In genomic region chr12:48997719-48998496, GRCh38 we compare ENCODE assay signal across 7 cellular contexts. TPM values are rescaled to one million over a fixed set of nuclear protein-coding genes. Genes with fewer than 3 reads are reported as not detected.
A peak's percentile ranks its signal among the peaks of the same experiment; 100 is the strongest.
DNase-seq lines count a peak whose midpoint lies in the region; ATAC-seq and TF ChIP-seq lines count a peak whose summit lies in the region.

No MANE protein-coding gene starts in this region.

- DNase-seq in GM10248 (ENCODE audit: extremely low spot score) = peak; percentile 92
- DNase-seq in T-helper 2 cell treated with Interferon-gamma antibody and Interleukin-4, amounts not matched to agents 5 μg/mL and 100 μg/mL, for 36 hours (ENCODE audit: low spot score) = peak; percentile 32
- no peak for DNase-seq in esophagus muscularis mucosa (ENCODE audit: extremely low spot score)
- no peak for DNase-seq in NOMO-1 treated with DMSO at 0.1 percent for 48 hours (lab: John Stamatoyannopoulos, UW; ENCODE audit: unreplicated experiment)
- no peak for DNase-seq in DMS153 treated with DMSO at 0.1 percent for 48 hours (lab: John Stamatoyannopoulos, UW; ENCODE audit: unreplicated experiment)

- H3K36me3 ChIP-seq in esophagus muscularis mucosa (peaks cover 10 to 28% (median 20%) of the 10 kb centered on the region in 4 donors), parathyroid adenoma (ENCODE audit: control insufficient read depth, insufficient read depth, low read length) (no peaks in the 10 kb centered on the region)

- peak overlapping the region; percentile 80 for H3K4me2 ChIP-seq in parathyroid adenoma (ENCODE audit: low read length)

- H3K4me1 Mint-ChIP-seq in T-helper 2 cell treated with Interferon-gamma antibody and Interleukin-4, amounts not matched to agents 5 μg/mL and 100 μg/mL, for 36 hours (ENCODE audit: low read depth) = peaks cover 25% of the 10 kb centered on the region

- H3K27me3 Mint-ChIP-seq in T-helper 2 cell treated with Interferon-gamma antibody and Interleukin-4, amounts not matched to agents 5 μg/mL and 100 μg/mL, for 36 hours (ENCODE audit: low read depth) = peaks cover 58% of the 10 kb centered on the region

- ATAC-seq in GM21576 (IDR thresholded peaks at IDR 0.05; ENCODE audit: unreplicated experiment) = peak; percentile 31

- WGBS in esophagus muscularis mucosa = 9% methylated on average over 9 of the region's 57 CpGs

- H3K4me3 ChIP-seq in esophagus muscularis mucosa = peak overlapping the region; percentile 46 to 63 (median 50)
- H3K4me3 ChIP-seq in parathyroid adenoma (ENCODE audit: low read depth, low read length) = peak overlapping the region; percentile 46

- H3K27me3 ChIP-seq in esophagus muscularis mucosa (peaks cover 6 to 97% (median 56%) of the 10 kb centered on the region in 4 donors), parathyroid adenoma (ENCODE audit: control insufficient read depth, insufficient read depth, low read length) (no peaks in the 10 kb centered on the region)

- no peaks in the 10 kb centered on the region for H3K9me3 Mint-ChIP-seq in T-helper 2 cell treated with Interferon-gamma antibody and Interleukin-4, amounts not matched to agents 5 μg/mL and 100 μg/mL, for 36 hours

- peak overlapping the region; percentile 63 for H2AFZ ChIP-seq in parathyroid adenoma

- H3K9me3 ChIP-seq in esophagus muscularis mucosa = no peaks in the 10 kb centered on the region
- H3K9me3 ChIP-seq in parathyroid adenoma (ENCODE audit: control insufficient read depth, low read length) = no peaks in the 10 kb centered on the region

- H3K27ac ChIP-seq in esophagus muscularis mucosa (replicated peaks in 1 of 4) (no peak overlapping the region), parathyroid adenoma (no peak overlapping the region)

- H3K4me1 ChIP-seq in esophagus muscularis mucosa (peaks cover 38 to 57% (median 53%) of the 10 kb centered on the region in 4 donors), parathyroid adenoma (peaks cover 8% of the 10 kb centered on the region)

- CTCF ChIA-PET in GM10248 (lab: Yijun Ruan, JAX) = interaction anchor here (0.7 to 17.5 kb wide), 26 partner anchors 14 to 245 kb away, joined by 3 to 417 read pairs (median 7); partner anchors contain the start of genes ARF3, DDX23, FKBP11 and PRKAG1

- no peak for TF ChIP-seq CTCF in GM10248 (IDR thresholded peaks at IDR 0.05; ENCODE audit: control extremely low read depth, extremely low read depth, low read depth, missing control alignments)
- no peak for TF ChIP-seq CTCF in esophagus muscularis mucosa (IDR thresholded peaks at IDR 0.05)
- no peak for TF ChIP-seq CTCF in parathyroid adenoma (IDR thresholded peaks at IDR 0.05)

- no peak for TF ChIP-seq EP300 in esophagus muscularis mucosa (IDR thresholded peaks at IDR 0.05)

- no peak overlapping the region for H3K9ac ChIP-seq in parathyroid adenoma

- peak overlapping the region; percentile 64 for H3K4me3 Mint-ChIP-seq in T-helper 2 cell treated with Interferon-gamma antibody and Interleukin-4, amounts not matched to agents 5 μg/mL and 100 μg/mL, for 36 hours

- no peaks in the 10 kb centered on the region for H3K79me2 ChIP-seq in parathyroid adenoma

- peaks cover 21% of the 10 kb centered on the region for H3K36me3 Mint-ChIP-seq in T-helper 2 cell treated with Interferon-gamma antibody and Interleukin-4, amounts not matched to agents 5 μg/mL and 100 μg/mL, for 36 hours (ENCODE audit: low read depth)

- POLR2A ChIA-PET in GM10248 (lab: Yijun Ruan, JAX) = interaction anchor here (0.8 to 2.1 kb wide), 6 partner anchors 20 to 133 kb away, joined by 3 to 9 read pairs (median 4); partner anchors contain the start of genes RND1 and TUBA1B

- TF ChIP-seq POLR2A in esophagus muscularis mucosa (IDR thresholded peaks at IDR 0.05; ENCODE audit: low read depth) = no peak

- intact Hi-C loops in esophagus muscularis mucosa (cut with DNase I) = no loop called here

- no peak overlapping the region for H3K27ac Mint-ChIP-seq in T-helper 2 cell treated with Interferon-gamma antibody and Interleukin-4, amounts not matched to agents 5 μg/mL and 100 μg/mL, for 36 hours

RNA-seq across cellular contexts. Expression of gene DDN, which starts 1.3 kb away (rescaled TPM):
- total RNA-seq in esophagus muscularis mucosa = under 1 TPM in 1 of 4 donors, not detected in 3; 0.11 TPM

RNA-seq across cellular contexts. Expression of gene WNT1, which starts 19.8 kb away (rescaled TPM):
- not detected for total RNA-seq in esophagus muscularis mucosa

RNA-seq across cellular contexts. Expression of gene PRKAG1, which starts 20.7 kb away (rescaled TPM):
- total RNA-seq in esophagus muscularis mucosa = 10 to 100 TPM; 52.0 to 70.6 (median 64.3) TPM

RNA-seq across cellular contexts. Expression of gene WNT10B, which starts 26.4 kb away (rescaled TPM):
- total RNA-seq in esophagus muscularis mucosa = 1 to 10 TPM in 2 of 4 donors, under 1 TPM in 2; 0.92 to 1.8 (median 1.1) TPM

RNA-seq across cellular contexts. Expression of gene ARF3, which starts 40.6 kb away (rescaled TPM):
- 10 to 100 TPM; 42.8 to 71.9 (median 65.1) TPM for total RNA-seq in esophagus muscularis mucosa

Comparison
In these comparisons a context has a peak if more than half of its experiments do, and no peak if none do; other contexts are left out.
1. DNase-seq: peak in GM10248 (single experiment) and T-helper 2 cell treated with Interferon-gamma antibody and Interleukin-4, amounts not matched to agents 5 μg/mL and 100 μg/mL, for 36 hours (single experiment); none in esophagus muscularis mucosa (single experiment), NOMO-1 treated with DMSO at 0.1 percent for 48 hours (single experiment) and DMS153 treated with DMSO at 0.1 percent for 48 hours (single experiment).